ENCODE assay signal across 2 cellular contexts in the genomic region with DNA sequence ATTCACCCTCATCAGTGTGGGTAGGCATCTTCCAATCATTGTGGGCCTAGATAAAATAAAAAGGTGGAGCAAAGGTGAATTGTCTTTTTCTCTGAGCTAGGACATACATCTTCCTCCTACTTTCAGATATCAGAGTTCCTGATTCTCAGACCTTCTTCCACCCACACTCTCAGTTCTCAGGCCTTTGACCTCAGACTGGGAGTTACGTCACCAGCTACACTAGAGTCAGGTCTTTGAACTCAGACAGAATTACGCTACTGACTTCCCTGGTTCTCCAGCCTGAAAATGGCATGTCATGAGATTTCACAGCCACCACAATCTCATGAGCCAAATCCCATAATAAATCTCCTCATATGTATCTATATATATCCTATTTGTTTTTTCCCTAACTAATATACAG.
TF ChIP-seq lines count a peak whose summit lies in the region.

No MANE protein-coding gene starts in this region.

TF ChIP-seq in K562, 482 proteins besides CTCF, POLR2A, EP300 and RAD21:
- TF ChIP-seq HDAC8 (tag; IDR thresholded peaks at IDR 0.05), result no peak
- TF ChIP-seq EGR1 (conservative IDR thresholded peaks at IDR 0.05), result 0 out of 2 replicates have a peak, but pooled peaks have one; percentile 32
TF ChIP-seq in K562: peak in this region for 1.

TF ChIP-seq in HepG2, 621 proteins besides CTCF, POLR2A, EP300 and RAD21:
- TF ChIP-seq CREB1 (IDR thresholded peaks at IDR 0.05), result peak; percentile 59
- no peak for TF ChIP-seq CREB1 (CRISPR knock-in tag; IDR thresholded peaks at IDR 0.05)
- no peak for TF ChIP-seq ZNF296 (CRISPR knock-in tag; conservative IDR thresholded peaks at IDR 0.05)
- peak; percentile 48; the same call in 1 of the 2 replicates for TF ChIP-seq ATF7 (IDR thresholded peaks at IDR 0.05)
- no peak for TF ChIP-seq ATF7 (CRISPR knock-in tag; IDR thresholded peaks at IDR 0.05)
